ENCODE assay signal across 8 cellular contexts in the genomic region with DNA sequence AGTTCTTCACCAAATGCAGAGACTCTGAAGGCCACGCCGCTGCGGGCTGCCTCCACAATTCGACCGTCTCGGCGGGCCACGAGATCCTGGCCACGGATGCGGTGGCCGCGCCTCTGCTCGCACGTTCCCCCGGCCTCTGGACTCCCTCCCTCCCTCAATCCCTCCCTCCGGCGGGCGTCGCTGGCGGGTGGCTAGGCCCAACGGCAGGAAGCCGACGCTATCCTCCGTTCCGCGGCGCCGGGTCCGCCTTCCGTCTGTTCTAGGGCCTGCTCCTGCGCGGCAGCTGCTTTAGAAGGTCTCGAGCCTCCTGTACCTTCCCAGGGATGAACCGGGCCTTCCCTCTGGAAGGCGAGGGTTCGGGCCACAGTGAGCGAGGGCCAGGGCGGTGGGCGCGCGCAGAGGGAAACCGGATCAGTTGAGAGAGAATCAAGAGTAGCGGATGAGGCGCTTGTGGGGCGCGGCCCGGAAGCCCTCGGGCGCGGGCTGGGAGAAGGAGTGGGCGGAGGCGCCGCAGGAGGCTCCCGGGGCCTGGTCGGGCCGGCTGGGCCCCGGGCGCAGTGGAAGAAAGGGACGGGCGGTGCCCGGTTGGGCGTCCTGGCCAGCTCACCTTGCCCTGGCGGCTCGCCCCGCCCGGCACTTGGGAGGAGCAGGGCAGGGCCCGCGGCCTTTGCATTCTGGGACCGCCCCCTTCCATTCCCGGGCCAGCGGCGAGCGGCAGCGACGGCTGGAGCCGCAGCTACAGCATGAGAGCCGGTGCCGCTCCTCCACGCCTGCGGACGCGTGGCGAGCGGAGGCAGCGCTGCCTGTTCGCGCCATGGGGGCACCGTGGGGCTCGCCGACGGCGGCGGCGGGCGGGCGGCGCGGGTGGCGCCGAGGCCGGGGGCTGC. TPM values are rescaled to one million over a fixed set of nuclear protein-coding genes. Genes with fewer than 3 reads are reported as not detected.
DNase-seq lines count a peak whose midpoint lies in the region; ATAC-seq and TF ChIP-seq lines count a peak whose summit lies in the region.

A gene with protein sequence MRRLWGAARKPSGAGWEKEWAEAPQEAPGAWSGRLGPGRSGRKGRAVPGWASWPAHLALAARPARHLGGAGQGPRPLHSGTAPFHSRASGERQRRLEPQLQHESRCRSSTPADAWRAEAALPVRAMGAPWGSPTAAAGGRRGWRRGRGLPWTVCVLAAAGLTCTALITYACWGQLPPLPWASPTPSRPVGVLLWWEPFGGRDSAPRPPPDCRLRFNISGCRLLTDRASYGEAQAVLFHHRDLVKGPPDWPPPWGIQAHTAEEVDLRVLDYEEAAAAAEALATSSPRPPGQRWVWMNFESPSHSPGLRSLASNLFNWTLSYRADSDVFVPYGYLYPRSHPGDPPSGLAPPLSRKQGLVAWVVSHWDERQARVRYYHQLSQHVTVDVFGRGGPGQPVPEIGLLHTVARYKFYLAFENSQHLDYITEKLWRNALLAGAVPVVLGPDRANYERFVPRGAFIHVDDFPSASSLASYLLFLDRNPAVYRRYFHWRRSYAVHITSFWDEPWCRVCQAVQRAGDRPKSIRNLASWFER (plus strand): TSS at position 227 of the 887 bp plus-strand sequence. CDS start 213 bp downstream, at position 440.

- H3K27me3 Mint-ChIP-seq in neural progenitor cell (ENCODE audit: insufficient read depth, low read depth), result peaks cover 2% of the 10 kb centered on the region

- ATAC-seq in GM21526 (IDR thresholded peaks at IDR 0.05; ENCODE audit: low FRiP score, unreplicated experiment), result peak; percentile 86

- no peaks in the 10 kb centered on the region for H4K20me1 ChIP-seq in neural progenitor cell (ENCODE audit: low read depth)

- H3K36me3 ChIP-seq in neural progenitor cell (no peaks in the 10 kb centered on the region), subcutaneous abdominal adipose tissue (ENCODE audit: control insufficient read depth in 5 of 5, insufficient read depth in 5 of 5, low read length in 5 of 5) (peaks cover 0 to 4% (median 0%) of the 10 kb centered on the region in 5 donors)

- no peaks in the 10 kb centered on the region for H3K79me2 ChIP-seq in neural progenitor cell (ENCODE audit: low read depth)

- H3K4me3 Mint-ChIP-seq in neural progenitor cell, result peak within 1 kb of the TSS; percentile 96

- DNase-seq in DMS79 (lab: John Stamatoyannopoulos, UW), result peak; percentile 83
- DNase-seq in HuH-7 (ENCODE audit: low spot score), result peak; percentile 74
- DNase-seq in RPMI8226, result peak; percentile 78
- DNase-seq in activated gamma-delta T cell (lab: John Stamatoyannopoulos, UW), result peak; percentile 48
- peak; percentile 83 for DNase-seq in fibroblast of villous mesenchyme (ENCODE audit: low read depth)
- DNase-seq in neural progenitor cell (ENCODE audit: low spot score), result peak; percentile 94

- H3K4me2 ChIP-seq in neural progenitor cell, result peak within 1 kb of the TSS; percentile 76

- H3K4me3 ChIP-seq in fibroblast of villous mesenchyme (ENCODE audit: low read depth, low read length) (peak within 1 kb of the TSS; percentile 62), neural progenitor cell (peak within 1 kb of the TSS; percentile 52), subcutaneous abdominal adipose tissue (ENCODE audit: low read depth in 1 of 5, low read length in 5 of 5) (peak within 1 kb of the TSS; percentile 59 to 85 (median 76))

- H3K9me3 Mint-ChIP-seq in neural progenitor cell, result peaks cover 3% of the 10 kb centered on the region

- peak within 1 kb of the TSS; percentile 99 for H3K27ac Mint-ChIP-seq in neural progenitor cell

- peaks cover 14% of the 10 kb centered on the region for H3K4me1 Mint-ChIP-seq in neural progenitor cell

- no peaks in the 10 kb centered on the region for H3K36me3 Mint-ChIP-seq in neural progenitor cell

- TF ChIP-seq CTCF in fibroblast of villous mesenchyme (IDR thresholded peaks at IDR 0.05; ENCODE audit: insufficient read depth, low read depth, low read length), result no peak
- no peak for TF ChIP-seq CTCF in neural progenitor cell (IDR thresholded peaks at IDR 0.05)

- H3K9ac ChIP-seq in neural progenitor cell (no peak within 1 kb of the TSS), subcutaneous abdominal adipose tissue (ENCODE audit: low read length in 5 of 5) (peak within 1 kb of the TSS in 4 of 5 donors; percentile 81 to 91 (median 90))

- H3K27me3 ChIP-seq in neural progenitor cell (peaks cover 61% of the 10 kb centered on the region), subcutaneous abdominal adipose tissue (ENCODE audit: control insufficient read depth in 5 of 5, insufficient read depth in 4 of 5, low read length in 5 of 5) (no peaks in the 10 kb centered on the region)

- peak within 1 kb of the TSS; percentile 93 for H2AFZ ChIP-seq in neural progenitor cell (replicated peaks)

- H3K4me1 ChIP-seq in neural progenitor cell (peaks cover 8% of the 10 kb centered on the region), subcutaneous abdominal adipose tissue (ENCODE audit: control insufficient read depth in 5 of 5, insufficient read depth in 5 of 5, low read length in 5 of 5) (peaks cover 0 to 48% (median 43%) of the 10 kb centered on the region in 5 donors)

- H3K27ac ChIP-seq in neural progenitor cell (no peak within 1 kb of the TSS), subcutaneous abdominal adipose tissue (ENCODE audit: low read depth, low read length) (peak within 1 kb of the TSS; percentile 93)

- H3K9me3 ChIP-seq in neural progenitor cell (ENCODE audit: low read depth) (no peaks in the 10 kb centered on the region), subcutaneous abdominal adipose tissue (ENCODE audit: control insufficient read depth in 5 of 5, low read length in 5 of 5) (no peaks in the 10 kb centered on the region)

- H3F3A ChIP-seq in neural progenitor cell (ENCODE audit: low read depth), result peaks cover 17% of the 10 kb centered on the region

RNA-seq across cellular contexts. Expression of the gene that starts here (rescaled TPM):
- total RNA-seq in fibroblast of villous mesenchyme (4.3 and 4.5 TPM in 2 replicates), neural progenitor cell (ENCODE audit: low replicate concordance) (2.4 and 2.7 TPM in 2 replicates)
